In the genomic region with DNA sequence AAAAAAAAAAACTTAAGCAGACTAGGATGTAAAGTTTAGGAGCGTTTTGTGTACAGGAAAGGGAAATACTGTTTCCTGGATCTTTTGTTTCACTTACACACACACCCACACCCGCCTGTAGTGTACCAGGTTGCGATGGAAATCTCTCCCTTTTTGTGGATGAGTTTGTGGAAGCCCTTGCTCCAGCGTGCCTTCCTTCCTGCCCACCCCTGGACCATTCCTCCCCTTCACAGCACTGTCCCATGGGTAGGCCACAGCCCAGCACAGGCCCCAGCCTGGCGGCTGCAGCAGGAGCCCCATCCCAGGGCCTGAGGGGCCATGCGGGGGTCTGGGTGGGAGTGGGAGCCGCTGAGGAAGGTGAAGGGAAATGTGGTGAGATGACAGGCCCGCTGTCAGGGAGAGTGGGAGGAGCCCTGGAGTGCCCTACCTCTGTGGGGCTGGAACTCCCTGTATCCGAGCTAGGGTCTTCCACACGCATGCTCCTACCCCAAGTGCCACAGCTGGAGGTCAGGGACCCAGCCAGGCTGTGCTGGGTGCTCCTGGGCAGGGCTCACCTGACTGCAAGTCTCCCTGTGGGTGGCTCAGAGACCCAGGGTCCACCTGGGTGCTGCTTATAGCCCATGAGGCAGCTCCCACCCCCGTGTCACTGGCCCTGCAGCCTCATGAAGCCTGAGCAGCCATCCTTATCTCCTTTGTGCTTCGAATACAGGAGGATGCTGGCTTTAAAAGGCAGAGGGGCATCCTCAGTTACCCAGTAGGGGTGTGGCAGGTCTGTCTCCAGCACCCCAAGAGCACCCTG, we compare ENCODE assay signal across 7 cellular contexts. TPM values are rescaled to one million over a fixed set of nuclear protein-coding genes. Genes with fewer than 3 reads are reported as not detected.
DNase-seq lines count a peak whose midpoint lies in the region; ATAC-seq and TF ChIP-seq lines count a peak whose summit lies in the region.
"Not testable (repeated sequence)": the region's sequence is repeated elsewhere in the genome, so short reads cannot be mapped to it uniquely, and the experiment has no call there.

No MANE protein-coding gene starts in this region.

- H3K27ac ChIP-seq in SK-N-SH (ENCODE audit: low read depth in 2 of 2, low read length in 1 of 2) (peak overlapping the region; percentile 96 to 100), prostate gland (peak overlapping the region; percentile 61 to 77), thoracic aorta (peak overlapping the region; percentile 90 to 97)

- TF ChIP-seq EP300 in SK-N-SH (IDR thresholded peaks at IDR 0.05; ENCODE audit: borderline replicate concordance in 1 of 2, low read depth in 1 of 2, low read length in 1 of 2) = not testable (repeated sequence)

- H3K9me3 ChIP-seq in SK-N-SH, prostate gland, thoracic aorta: not testable (repeated sequence)

- not testable (repeated sequence) for H3K27me3 ChIP-seq in SK-N-SH (ENCODE audit: insufficient read depth); prostate gland (replicated peaks; ENCODE audit: insufficient read depth); thoracic aorta (replicated peaks; ENCODE audit: insufficient read depth)

- H2AFZ ChIP-seq in SK-N-SH (ENCODE audit: low read depth) = not testable (repeated sequence)

- H3K27ac Mint-ChIP-seq in HFFc6 (peak overlapping the region; percentile 98), chondrocyte (ENCODE audit: unreplicated experiment) (peak overlapping the region; percentile 97)

- H3K36me3 Mint-ChIP-seq in HFFc6 (ENCODE audit: low read depth) = peaks cover 12% of the 10 kb centered on the region
- H3K36me3 Mint-ChIP-seq in chondrocyte (ENCODE audit: low read depth) = not testable (repeated sequence)

- not testable (repeated sequence) for TF ChIP-seq POLR2A in prostate gland (IDR thresholded peaks at IDR 0.05)

- CTCF ChIA-PET in SK-N-SH (lab: Yijun Ruan, JAX) = not testable (repeated sequence)

- peak overlapping the region; percentile 76 for H3K9ac ChIP-seq in SK-N-SH

- H3K4me3 Mint-ChIP-seq in HFFc6 = peak overlapping the region; percentile 63
- H3K4me3 Mint-ChIP-seq in chondrocyte (ENCODE audit: unreplicated experiment) = not testable (repeated sequence)

- peaks cover 40% of the 10 kb centered on the region for H3F3A ChIP-seq in SK-N-SH (replicated peaks; ENCODE audit: insufficient read depth)

- not testable (repeated sequence) for H3K36me3 ChIP-seq in SK-N-SH (replicated peaks in 1 of 2; ENCODE audit: control insufficient read depth in 1 of 2, insufficient read depth in 2 of 2, low read length in 1 of 2); prostate gland; thoracic aorta

- not testable (repeated sequence) for H4K20me1 ChIP-seq in SK-N-SH (ENCODE audit: insufficient read depth)

- H3K4me1 Mint-ChIP-seq in HFFc6 (ENCODE audit: low read depth) (peaks cover 59% of the 10 kb centered on the region), chondrocyte (ENCODE audit: low read depth) (peaks cover 42% of the 10 kb centered on the region)

- peak overlapping the region; percentile 69 for H3K4me2 ChIP-seq in SK-N-SH

- not testable (repeated sequence) for H3K9me3 Mint-ChIP-seq in HFFc6; chondrocyte (ENCODE audit: low read depth)

- not testable (repeated sequence) for TF ChIP-seq CTCF in HFFc6 (IDR thresholded peaks at IDR 0.05); SK-N-SH (IDR thresholded peaks at IDR 0.05); chondrocyte (IDR thresholded peaks at IDR 0.05); prostate gland (IDR thresholded peaks at IDR 0.05); thoracic aorta (IDR thresholded peaks at IDR 0.05)

- not testable (repeated sequence) for DNase-seq in HFFc6; SK-N-SH; chondrocyte (ENCODE audit: low spot score); prostate gland (ENCODE audit: low spot score); thoracic aorta (ENCODE audit: low spot score)
- DNase-seq in cardiac septum (ENCODE audit: low spot score) (peak; percentile 76), lung microvascular endothelial cell (ENCODE audit: low read depth in 2 of 2) (peak; percentile 73 to 95)

- peaks cover 17 to 42% of the 10 kb centered on the region in 2 experiments; a peak in 3 of 4 replicates for H3K4me1 ChIP-seq in SK-N-SH (ENCODE audit: control insufficient read depth in 1 of 2, insufficient read depth in 2 of 2, low read depth in 1 of 2, low read length in 1 of 2)
- peaks cover 16% of the 10 kb centered on the region for H3K4me1 ChIP-seq in prostate gland (replicated peaks)
- peaks cover 21 to 56% of the 10 kb centered on the region in 2 donors for H3K4me1 ChIP-seq in thoracic aorta (ENCODE audit: control insufficient read depth in 1 of 2, low read depth in 2 of 2)

- not testable (repeated sequence) for ATAC-seq in thoracic aorta (ENCODE audit: insufficient number of reproducible peaks, low FRiP score, low read depth)

- not testable (repeated sequence) for H3K4me3 ChIP-seq in SK-N-SH (ENCODE audit: low read depth in 2 of 2, low read length in 1 of 2); prostate gland; thoracic aorta

- intact Hi-C loops in cardiac septum (cut with DNase I); prostate gland (cut with DNase I): not testable (repeated sequence)

- H3K79me2 ChIP-seq in SK-N-SH (ENCODE audit: insufficient read depth) = not testable (repeated sequence)

- not testable (repeated sequence) for H3K9me2 ChIP-seq in SK-N-SH

- H3K27me3 Mint-ChIP-seq in HFFc6 (ENCODE audit: insufficient read depth); chondrocyte (ENCODE audit: low read depth): not testable (repeated sequence)

- WGBS in SK-N-SH (ENCODE audit: low lambda C conversion rate) = 64% methylated on average over 10 of the region's 12 CpGs
- 71% methylated on average over 11 of the region's 12 CpGs for WGBS in prostate gland

- not testable (repeated sequence) for TF ChIP-seq RAD21 in SK-N-SH (IDR thresholded peaks at IDR 0.05; ENCODE audit: low read length)

- POLR2A ChIA-PET in SK-N-SH (lab: Yijun Ruan, JAX) = not testable (repeated sequence)

RNA-seq across cellular contexts. Expression of gene MALL, which starts 14.9 kb away (rescaled TPM):
- 10 to 100 TPM; 23.7 to 40.9 (median 28.5) TPM for total RNA-seq in HFFc6 (2021; fragmentation: NEBNext Ultra II Directional; extraction: Animal tissue kit (Norgen Biotek cat#: 25700))
- 1.7 and 5.2 TPM in 2 replicates for polyA plus RNA-seq in SK-N-SH (2012; rRNA removed)
- polyA plus RNA-seq in SK-N-SH (2012; cell fraction: cytosol; rRNA removed) = 4.1 and 5.1 TPM in 2 replicates
- polyA plus RNA-seq in SK-N-SH (2012; cell fraction: nucleus; rRNA removed) = 2.1 and 2.4 TPM in 2 replicates
- total RNA-seq in chondrocyte (0.60 to 0.85 TPM (median 0.82 TPM) in 3 replicates), cardiac septum (19.6 TPM), lung microvascular endothelial cell (13.7 and 46.0 TPM in 2 replicates), prostate gland (10 to 100 TPM; 18.5 to 40.1 TPM), thoracic aorta (10 to 100 TPM; 25.3 to 27.6 TPM)
